Comparison of ENCODE assay signal across 23 cellular contexts in the genomic region with DNA sequence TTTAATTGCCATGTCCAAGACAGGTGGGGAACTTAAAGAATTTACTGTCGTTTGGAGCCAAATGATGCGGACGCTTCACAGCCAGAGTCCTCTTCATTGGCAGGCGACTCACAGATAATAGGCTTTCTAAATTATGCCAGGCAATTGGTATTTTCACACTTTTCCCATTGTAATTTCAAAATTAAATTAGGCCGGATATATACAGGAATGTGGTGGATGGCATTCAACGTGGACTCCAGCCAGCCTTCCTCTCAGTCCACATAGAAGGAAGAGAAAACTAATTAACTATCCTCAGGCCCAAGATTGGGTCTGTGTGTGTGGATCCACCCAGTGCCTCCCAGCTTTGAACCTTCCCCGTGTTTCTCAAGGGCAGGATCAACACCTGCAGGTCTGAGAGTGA.
DNase-seq lines count a peak whose midpoint lies in the region; ATAC-seq, FAIRE-seq and TF ChIP-seq lines count a peak whose summit lies in the region.
"Had no signal": no experiment of that assay in that cellular context is flagged by ENCODE, and none has a peak within 500 bp of the region (broad histone marks: within the 10 kb centered on the region; RNA-seq: fewer than 3 reads in every experiment).

No MANE protein-coding gene starts in this region.

- TF ChIP-seq EP300 in H1 (IDR thresholded peaks at IDR 0.05; ENCODE audit: borderline replicate concordance in 1 of 2, low read depth in 2 of 2, low read length in 2 of 2) (no peak), HepG2 (IDR thresholded peaks at IDR 0.05; ENCODE audit: low read depth in 2 of 2, low read length in 2 of 2) (no peak), HepG2 (CRISPR knock-in tag; IDR thresholded peaks at IDR 0.05; ENCODE audit: borderline replicate concordance) (no peak)

- no peaks in the 10 kb centered on the region for H3K79me2 ChIP-seq in H1 (ENCODE audit: control insufficient read depth in 1 of 2, insufficient read depth in 2 of 2, low read length in 2 of 2)
- no peaks in the 10 kb centered on the region for H3K79me2 ChIP-seq in HepG2 (ENCODE audit: insufficient read depth, low read length)

- in situ Hi-C loops in HepG2 (cut with HindIII; ENCODE audit: extremely low pct_ligation_motif_present, low pct_unique_long_range_greater_than_20kb), result no loop called here

- H2BK15ac ChIP-seq in H1 (ENCODE audit: low read length), result peak overlapping the region; percentile 10; the same call in 1 of the 2 replicates

- H3K36me3 ChIP-seq in H1 (ENCODE audit: control insufficient read depth in 2 of 4, insufficient read depth in 4 of 4, low read length in 3 of 4) (no peaks in the 10 kb centered on the region), HepG2 (replicated peaks in 1 of 2; ENCODE audit: control insufficient read depth in 1 of 2, insufficient read depth in 2 of 2, low read length in 2 of 2) (no peaks in the 10 kb centered on the region)
- H3K36me3 ChIP-seq in effector memory CD4-positive, alpha-beta T cell (ENCODE audit: control insufficient read depth, insufficient read depth, low read length), result no peaks in the 10 kb centered on the region
- H3K36me3 ChIP-seq: BE2C, BLaER1 had no signal

- intact Hi-C loops in HepG2 (cut with micrococcal nuclease; ENCODE audit: unreplicated experiment), result no loop called here

- H3K79me1 ChIP-seq in H1 (ENCODE audit: low read depth, low read length), result no peaks in the 10 kb centered on the region

- TF ChIP-seq RAD21 in H1 (IDR thresholded peaks at IDR 0.05 in 1 of 2, conservative IDR thresholded peaks at IDR 0.05 in 1 of 2; ENCODE audit: low read depth in 2 of 2, low read length in 2 of 2) (no peak), HepG2 (CRISPR knock-in tag; IDR thresholded peaks at IDR 0.05) (no peak)

- H2AK5ac ChIP-seq in H1 (ENCODE audit: low read depth, low read length), result no peak overlapping the region

- peak; percentile 53 for DNase-seq in cerebellar cortex (ENCODE audit: low spot score)
- DNase-seq in H1 (ENCODE audit: low read depth in 1 of 2, low spot score in 2 of 2), result no peak
- DNase-seq in effector memory CD4-positive, alpha-beta T cell, result no peak
- DNase-seq in NCI-H187 treated with DMSO at 0.1 percent for 48 hours (lab: John Stamatoyannopoulos, UW), result no peak
- DNase-seq in HepG2 (ENCODE audit: low spot score), result no peak
- DNase-seq: 8988T; ACHN; BE2C; CD4-positive, alpha-beta memory T cell; CD4-positive, CD25-positive, alpha-beta regulatory T cell; CD8-positive, alpha-beta memory T cell; COR-L47; DMS 273 treated with DMSO at 0.1 percent for 48 hours; DMS153; DMS53; DMS79; DND-41; EL; GF-D8 had no signal

- H3K23ac ChIP-seq in H1 (ENCODE audit: insufficient read length), result no peak overlapping the region

- no peak overlapping the region for H3K9ac ChIP-seq in H1 (replicated peaks in 1 of 4; ENCODE audit: extremely low read depth in 1 of 4, low read depth in 3 of 4, low read length in 3 of 4)
- H3K9ac ChIP-seq in HepG2 (ENCODE audit: insufficient read depth, low read depth, low read length), result no peak overlapping the region
- H3K9ac ChIP-seq: BLaER1 had no signal

- H4K91ac ChIP-seq in H1 (replicated peaks; ENCODE audit: insufficient read length, low read length), result no peak overlapping the region

- H3K27me3 ChIP-seq in H1 (replicated peaks in 1 of 4; ENCODE audit: control insufficient read depth in 3 of 4, extremely low read depth in 1 of 4, insufficient read depth in 3 of 4, low read length in 3 of 4), result no peaks in the 10 kb centered on the region
- no peaks in the 10 kb centered on the region for H3K27me3 ChIP-seq in effector memory CD4-positive, alpha-beta T cell (replicated peaks; ENCODE audit: control insufficient read depth, insufficient read depth, low read length, poor library complexity, severe bottlenecking)
- H3K27me3 ChIP-seq in HepG2 (ENCODE audit: control insufficient read depth in 1 of 2, insufficient read depth in 2 of 2, low read length in 2 of 2), result peaks cover 0 to 2% of the 10 kb centered on the region in 2 experiments; a peak in 1 of 5 replicates
- H3K27me3 ChIP-seq: BE2C, BLaER1 had no signal

- no peak overlapping the region for H3K4ac ChIP-seq in H1 (replicated peaks; ENCODE audit: insufficient read length, low read depth, low read length)

- no peaks in the 10 kb centered on the region for H3K9me3 ChIP-seq in H1 (ENCODE audit: insufficient read depth in 2 of 2, low read depth in 1 of 2, low read length in 1 of 2)
- H3K9me3 ChIP-seq in effector memory CD4-positive, alpha-beta T cell (ENCODE audit: control insufficient read depth, low read length), result no peaks in the 10 kb centered on the region
- no peaks in the 10 kb centered on the region for H3K9me3 ChIP-seq in HepG2 (ENCODE audit: low read length)
- H3K9me3 ChIP-seq: BE2C, BLaER1 had no signal

- 94% methylated on average over 7 of the region's 7 CpGs; no CpG with 5 or more reads in 1 of the 2 experiments for WGBS in H1 (ENCODE audit: extremely low coverage in 1 of 2, insufficient coverage in 1 of 2, insufficient read length in 1 of 2, insufficient replicate concordance in 2 of 2, low coverage in 1 of 2, low lambda C conversion rate in 2 of 2, missing lambda C conversion rate in 1 of 2), 2 experiments
- 26% methylated on average over 7 of the region's 7 CpGs for WGBS in HepG2 (ENCODE audit: low lambda C conversion rate)

- no peak overlapping the region for H3K27ac ChIP-seq in H1 (ENCODE audit: low read depth, low read length)
- H3K27ac ChIP-seq in effector memory CD4-positive, alpha-beta T cell (ENCODE audit: insufficient read depth, low read length, poor library complexity, severe bottlenecking), result no peak overlapping the region
- H3K27ac ChIP-seq in HepG2 (ENCODE audit: extremely low read length, insufficient read depth, low read length), result no peak overlapping the region
- H3K27ac ChIP-seq: BLaER1 had no signal

- H2BK12ac ChIP-seq in H1 (ENCODE audit: low read depth, low read length), result peak overlapping the region; percentile 2; the same call in 1 of the 2 replicates

- no peak overlapping the region for H2BK120ac ChIP-seq in H1 (replicated peaks; ENCODE audit: low read depth, low read length)

- H3K18ac ChIP-seq in H1 (ENCODE audit: extremely low read depth, low read length), result no peak overlapping the region

- H2AFZ ChIP-seq in H1 (ENCODE audit: low read length) (no peak overlapping the region), HepG2 (ENCODE audit: low read length) (no peak overlapping the region)

- no peak overlapping the region for H3K56ac ChIP-seq in H1 (replicated peaks; ENCODE audit: insufficient read length, low read depth, low read length)

- H3K4me1 ChIP-seq in H1 (replicated peaks in 1 of 4; ENCODE audit: control insufficient read depth in 3 of 4, insufficient read depth in 4 of 4, low read length in 3 of 4), result peaks cover 0 to 3% (median 0%) of the 10 kb centered on the region in 4 experiments; a peak in 3 of 7 replicates
- H3K4me1 ChIP-seq in effector memory CD4-positive, alpha-beta T cell (ENCODE audit: control insufficient read depth, insufficient read depth, low read length, poor library complexity, severe bottlenecking), result no peaks in the 10 kb centered on the region
- H3K4me1 ChIP-seq in HepG2 (ENCODE audit: insufficient read depth, low read length), result no peaks in the 10 kb centered on the region
- H3K4me1 ChIP-seq: BE2C had no signal

- POLR2A ChIA-PET in H1 (lab: Charles Lee; ENCODE audit: partially characterized antibody) (no interaction called here), HepG2 (lab: Yijun Ruan, JAX) (no interaction called here)

- no peak for TF ChIP-seq CTCF in H1 (IDR thresholded peaks at IDR 0.05; ENCODE audit: control extremely low read depth in 1 of 3, insufficient read depth in 1 of 3, low read depth in 1 of 3, low read length in 3 of 3)
- TF ChIP-seq CTCF in HepG2 (CRISPR knock-in tag; IDR thresholded peaks at IDR 0.05), result no peak

- no peak overlapping the region for H2BK5ac ChIP-seq in H1 (ENCODE audit: low read depth, low read length)

- FAIRE-seq in H1 (lab: Jason Lieb, UNC), result no peak
- FAIRE-seq in HepG2 (lab: Jason Lieb, UNC), result no peak
- FAIRE-seq: A204.1, G401.6, GM12891 had no signal

- TF ChIP-seq POLR2A in H1 (IDR thresholded peaks at IDR 0.05; ENCODE audit: control extremely low read depth in 1 of 2, low read depth in 2 of 2, low read length in 2 of 2) (no peak), HepG2 (IDR thresholded peaks at IDR 0.05; ENCODE audit: insufficient read depth in 1 of 2, low read depth in 2 of 2, low read length in 2 of 2) (no peak)

- H2BK20ac ChIP-seq in H1 (ENCODE audit: low read length), result no peak overlapping the region

- H3K4me3 ChIP-seq in H1 (ENCODE audit: extremely low read depth in 1 of 4, insufficient read depth in 2 of 4, low read depth in 3 of 4, low read length in 4 of 4) (no peak overlapping the region), HepG2 (replicated peaks in 1 of 3; ENCODE audit: insufficient read depth in 1 of 3, low read depth in 2 of 3, low read length in 3 of 3) (no peak overlapping the region)
- no peak overlapping the region for H3K4me3 ChIP-seq in effector memory CD4-positive, alpha-beta T cell (ENCODE audit: insufficient read depth, low read depth, low read length, poor library complexity, severe bottlenecking)
- H3K4me3 ChIP-seq: BLaER1 had no signal

- CTCF ChIA-PET in H1 (lab: Charles Lee; ENCODE audit: partially characterized antibody), result interaction anchor here (0.6 kb wide), 1 partner anchor 12 kb away, joined by 3 read pairs; no protein-coding TSS in a partner anchor
- CTCF ChIA-PET in HepG2 (lab: Yijun Ruan, JAX; ENCODE audit: low intra/inter-chr PET ratio, low total read pairs), result no interaction called here

- no peaks in the 10 kb centered on the region for H4K20me1 ChIP-seq in H1 (replicated peaks in 1 of 2; ENCODE audit: control insufficient read depth in 1 of 2, insufficient read depth in 2 of 2, low read length in 2 of 2)
- no peaks in the 10 kb centered on the region for H4K20me1 ChIP-seq in HepG2 (ENCODE audit: insufficient read depth, low read length)
- H4K20me1 ChIP-seq: BLaER1 had no signal

- BruUV-seq in HepG2 (replicated peaks; lab: Mats Ljungman, UMichigan), result no TSS peak

- H3K14ac ChIP-seq in H1 (ENCODE audit: insufficient read length), result no peak overlapping the region

- ATAC-seq in HepG2, result no peak

- no peak overlapping the region for H4K5ac ChIP-seq in H1 (ENCODE audit: insufficient read length, low read depth, low read length)

- H4K8ac ChIP-seq in H1 (ENCODE audit: extremely low read depth, insufficient read depth, low read length), result no peak overlapping the region

- H3K23me2 ChIP-seq in H1 (ENCODE audit: low read depth, low read length), result no peaks in the 10 kb centered on the region

- H3K4me2 ChIP-seq in H1 (ENCODE audit: insufficient read depth in 1 of 2, low read depth in 2 of 2, low read length in 2 of 2), result no peak overlapping the region
- no peak overlapping the region for H3K4me2 ChIP-seq in HepG2 (ENCODE audit: low read depth, low read length)
- H3K4me2 ChIP-seq: BLaER1 had no signal

TF ChIP-seq in H1, 55 proteins besides CTCF, POLR2A, EP300 and RAD21 (continues in another document):
- TF ChIP-seq SIN3A (conservative IDR thresholded peaks at IDR 0.05 in 1 of 2, IDR thresholded peaks at IDR 0.05 in 1 of 2; ENCODE audit: low read depth in 1 of 2, low read length in 2 of 2) (no peak), TBP (IDR thresholded peaks at IDR 0.05; ENCODE audit: low read depth, low read length) (no peak)

TF ChIP-seq in HepG2, 621 proteins besides CTCF, POLR2A, EP300 and RAD21 (continues in another document):
- TF ChIP-seq EEA1 (CRISPR knock-in tag; IDR thresholded peaks at IDR 0.05; ENCODE audit: borderline replicate concordance) (no peak), HMGA1 (CRISPR knock-in tag; conservative IDR thresholded peaks at IDR 0.05) (no peak), KLF6 (CRISPR knock-in tag; IDR thresholded peaks at IDR 0.05) (no peak)
